Comparison of ENCODE assay signal across 14 cellular contexts in genomic region chr22:22663861-22664800, GRCh38.
A peak's percentile ranks its signal among the peaks of the same experiment; 100 is the strongest.
DNase-seq lines count a peak whose midpoint lies in the region; ATAC-seq and TF ChIP-seq lines count a peak whose summit lies in the region.
"Had no signal": no experiment of that assay in that cellular context is flagged by ENCODE, and none has a peak within 500 bp of the region (broad histone marks: within the 10 kb centered on the region; RNA-seq: fewer than 3 reads in every experiment).

No MANE protein-coding gene starts in this region.

- H3K4me3 ChIP-seq in BLaER1 (no peak overlapping the region), choroid plexus epithelial cell (ENCODE audit: low read depth, low read length) (no peak overlapping the region)
- no peak overlapping the region for H3K4me3 ChIP-seq in BLaER1 treated with 17β-estradiol and CSF1 and Interleukin-3, amounts not matched to agents 10 nM and 100 nM
- H3K4me3 ChIP-seq: A549, GM12878, GM23338 had no signal

- H3K4me1 ChIP-seq in BLaER1 = peaks cover 83% of the 10 kb centered on the region
- peaks cover 23 to 82% (median 73%) of the 10 kb centered on the region in 10 experiments for H3K4me1 ChIP-seq in BLaER1 treated with 17β-estradiol and CSF1 and Interleukin-3, amounts not matched to agents 10 nM and 100 nM
- H3K4me1 ChIP-seq: A549 had no signal

- TF ChIP-seq CTCF in choroid plexus epithelial cell (conservative IDR thresholded peaks at IDR 0.05; ENCODE audit: low read depth, low read length) = no peak

- H3K27ac Mint-ChIP-seq in stimulated activated naive B cell treated with anti-CD40 and anti-IgM and Interleukin-4, amounts not matched to agents 10 μg/mL and 1 μg/mL and 100 μg/mL, for 72 hours = peak overlapping the region; percentile 25
- H3K27ac Mint-ChIP-seq: GM23338 had no signal

- H3K4me2 ChIP-seq in BLaER1 = peak overlapping the region; percentile 69
- peak overlapping the region; percentile 38 to 79 (median 63) for H3K4me2 ChIP-seq in BLaER1 treated with 17β-estradiol and CSF1 and Interleukin-3, amounts not matched to agents 10 nM and 100 nM
- H3K4me2 ChIP-seq: A549, GM23338 had no signal

- H3K27ac ChIP-seq in BLaER1 = 0 out of 2 replicates have a peak overlapping the region, but pooled peaks have one; percentile 30
- H3K27ac ChIP-seq in BLaER1 treated with 17β-estradiol and CSF1 and Interleukin-3, amounts not matched to agents 10 nM and 100 nM = peak overlapping the region in 3 of 11 experiments; percentile 2 to 38 (median 9); a peak in 5 of 22 replicates
- H3K27ac ChIP-seq: A549, HL-60 had no signal

- no peak overlapping the region for H3K9ac ChIP-seq in BLaER1
- H3K9ac ChIP-seq in BLaER1 treated with 17β-estradiol and CSF1 and Interleukin-3, amounts not matched to agents 10 nM and 100 nM = peak overlapping the region in 1 of 11 experiments; percentile 26; a peak in 1 of 22 replicates

- H3K4me1 Mint-ChIP-seq in stimulated activated naive B cell treated with anti-CD40 and anti-IgM and Interleukin-4, amounts not matched to agents 10 μg/mL and 1 μg/mL and 100 μg/mL, for 72 hours = peaks cover 2 to 18% of the 10 kb centered on the region in 2 donors
- H3K4me1 Mint-ChIP-seq: CD4-positive, CD25-positive, alpha-beta regulatory T cell; GM23338 had no signal

- ATAC-seq in stimulated activated naive B cell treated with anti-CD40 and anti-IgM and Interleukin-4, amounts not matched to agents 10 μg/mL and 1 μg/mL and 100 μg/mL, for 72 hours (replicated peaks) = no peak
- ATAC-seq: A549, GM12878, GM23338 had no signal

- no peak overlapping the region for H3K4me3 Mint-ChIP-seq in stimulated activated naive B cell treated with anti-CD40 and anti-IgM and Interleukin-4, amounts not matched to agents 10 μg/mL and 1 μg/mL and 100 μg/mL, for 72 hours
- H3K4me3 Mint-ChIP-seq: CD4-positive, CD25-positive, alpha-beta regulatory T cell; GM23338 had no signal

- no peaks in the 10 kb centered on the region for H3K36me3 Mint-ChIP-seq in stimulated activated naive B cell treated with anti-CD40 and anti-IgM and Interleukin-4, amounts not matched to agents 10 μg/mL and 1 μg/mL and 100 μg/mL, for 72 hours
- H3K36me3 Mint-ChIP-seq: CD4-positive, CD25-positive, alpha-beta regulatory T cell had no signal

- peaks cover 0 to 8% of the 10 kb centered on the region in 2 donors for H3K27me3 Mint-ChIP-seq in stimulated activated naive B cell treated with anti-CD40 and anti-IgM and Interleukin-4, amounts not matched to agents 10 μg/mL and 1 μg/mL and 100 μg/mL, for 72 hours

- H3K9me3 Mint-ChIP-seq in stimulated activated naive B cell treated with anti-CD40 and anti-IgM and Interleukin-4, amounts not matched to agents 10 μg/mL and 1 μg/mL and 100 μg/mL, for 72 hours = no peaks in the 10 kb centered on the region
- H3K9me3 Mint-ChIP-seq: CD4-positive, CD25-positive, alpha-beta regulatory T cell; GM23338 had no signal

- H3K27me3 ChIP-seq in BLaER1 = no peaks in the 10 kb centered on the region
- H3K27me3 ChIP-seq in BLaER1 treated with 17β-estradiol and CSF1 and Interleukin-3, amounts not matched to agents 10 nM and 100 nM = no peaks in the 10 kb centered on the region

- H3K9me3 ChIP-seq in BLaER1 = no peaks in the 10 kb centered on the region
- H3K9me3 ChIP-seq in BLaER1 treated with 17β-estradiol and CSF1 and Interleukin-3, amounts not matched to agents 10 nM and 100 nM (replicated peaks in 1 of 11) = no peaks in the 10 kb centered on the region
- H3K9me3 ChIP-seq: A549 had no signal

- H4K20me1 ChIP-seq in BLaER1 = no peaks in the 10 kb centered on the region
- H4K20me1 ChIP-seq in BLaER1 treated with 17β-estradiol and CSF1 and Interleukin-3, amounts not matched to agents 10 nM and 100 nM = no peaks in the 10 kb centered on the region

- H3K36me3 ChIP-seq in BLaER1 = no peaks in the 10 kb centered on the region
- no peaks in the 10 kb centered on the region for H3K36me3 ChIP-seq in BLaER1 treated with 17β-estradiol and CSF1 and Interleukin-3, amounts not matched to agents 10 nM and 100 nM

- DNase-seq in choroid plexus epithelial cell (ENCODE audit: low read depth) (peak; percentile 10), COLO668 (lab: John Stamatoyannopoulos, UW; ENCODE audit: unreplicated experiment) (no peak)
- DNase-seq in stimulated activated naive B cell treated with anti-CD40 and anti-IgM and Interleukin-4, amounts not matched to agents 10 μg/mL and 1 μg/mL and 100 μg/mL, for 72 hours = no peak
- DNase-seq in stimulated activated CD4-positive, alpha-beta T cell treated with anti-CD3 and anti-CD28 coated beads, Interleukin-4, amount 100 ng/mL, for 1 hour = no peak
- DNase-seq: Calu3; CD4-positive, CD25-positive, alpha-beta regulatory T cell; DMS 273 treated with DMSO at 0.1 percent for 48 hours; H7 had no signal
